In genomic region chr11:78223320-78223954, GRCh38 we compare ENCODE assay signal across 13 cellular contexts. TPM values are rescaled to one million over a fixed set of nuclear protein-coding genes. Genes with fewer than 3 reads are reported as not detected.
DNase-seq lines count a peak whose midpoint lies in the region; ATAC-seq and TF ChIP-seq lines count a peak whose summit lies in the region.
"Had no signal": no experiment of that assay in that cellular context is flagged by ENCODE, and none has a peak within 500 bp of the region (broad histone marks: within the 10 kb centered on the region; RNA-seq: fewer than 3 reads in every experiment).

No MANE protein-coding gene starts in this region.

- peak; percentile 48 for DNase-seq in right atrium auricular region (ENCODE audit: low spot score)
- DNase-seq in left ventricle myocardium inferior: no peak
- no peak for DNase-seq in sigmoid colon
- DNase-seq in gastrocnemius medialis: no peak
- DNase-seq in NCI-H69 (lab: John Stamatoyannopoulos, UW): no peak
- DNase-seq in retina: no peak
- DNase-seq: activated CD4-positive, CD25-positive, alpha-beta regulatory T cell treated with anti-CD3 and anti-CD28 coated beads, Interleukin-2, amount 50 U/mL, for 72 hours; left ventricle myocardium superior; stimulated activated naive CD4-positive, alpha-beta T cell had no signal

- H3K27ac ChIP-seq in right atrium auricular region: no peak overlapping the region
- no peak overlapping the region for H3K27ac ChIP-seq in left ventricle myocardium inferior (replicated peaks)
- H3K27ac ChIP-seq in sigmoid colon: no peak overlapping the region
- H3K27ac ChIP-seq in gastrocnemius medialis: no peak overlapping the region
- H3K27ac ChIP-seq: KMS-11 had no signal

- WGBS in sigmoid colon, 2 donors: 80 to 93% methylated on average over 9 of the region's 9 CpGs

- peaks cover 74% of the 10 kb centered on the region for H3K36me3 ChIP-seq in right atrium auricular region
- peaks cover 72% of the 10 kb centered on the region for H3K36me3 ChIP-seq in left ventricle myocardium inferior
- H3K36me3 ChIP-seq in sigmoid colon: peaks cover 8 to 57% (median 20%) of the 10 kb centered on the region in 4 donors
- H3K36me3 ChIP-seq in gastrocnemius medialis: peaks cover 0 to 67% of the 10 kb centered on the region in 2 donors

- no peaks in the 10 kb centered on the region for H3K9me3 ChIP-seq in right atrium auricular region
- no peaks in the 10 kb centered on the region for H3K9me3 ChIP-seq in left ventricle myocardium inferior (replicated peaks)
- no peaks in the 10 kb centered on the region for H3K9me3 ChIP-seq in sigmoid colon
- no peaks in the 10 kb centered on the region for H3K9me3 ChIP-seq in gastrocnemius medialis

- ATAC-seq in GM21723 (IDR thresholded peaks at IDR 0.05; ENCODE audit: unreplicated experiment) (peak; percentile 74), HG03354 (IDR thresholded peaks at IDR 0.05; ENCODE audit: poor library complexity, severe bottlenecking, unreplicated experiment) (peak; percentile 78), gastrocnemius medialis (no peak)
- ATAC-seq: esophagus mucosa, left ventricle myocardium superior had no signal

- TF ChIP-seq POLR2A in sigmoid colon (IDR thresholded peaks at IDR 0.05): no peak
- no peak for TF ChIP-seq POLR2A in gastrocnemius medialis (IDR thresholded peaks at IDR 0.05)

- H3K27me3 ChIP-seq in right atrium auricular region (no peaks in the 10 kb centered on the region), left ventricle myocardium inferior (ENCODE audit: low read depth) (no peaks in the 10 kb centered on the region), sigmoid colon (no peaks in the 10 kb centered on the region), gastrocnemius medialis (no peaks in the 10 kb centered on the region)

- TF ChIP-seq EP300 in sigmoid colon (IDR thresholded peaks at IDR 0.05): no peak

- no peak for TF ChIP-seq CTCF in right atrium auricular region (IDR thresholded peaks at IDR 0.05)
- TF ChIP-seq CTCF in left ventricle myocardium inferior (IDR thresholded peaks at IDR 0.05; ENCODE audit: borderline replicate concordance): no peak
- TF ChIP-seq CTCF in sigmoid colon (IDR thresholded peaks at IDR 0.05): no peak
- TF ChIP-seq CTCF in gastrocnemius medialis (IDR thresholded peaks at IDR 0.05 in 4 of 5, conservative IDR thresholded peaks at IDR 0.05 in 1 of 5): no peak

- intact Hi-C loops in left ventricle myocardium inferior (cut with micrococcal nuclease) (loop anchor here (10.0 kb wide), 1 partner anchor 341 kb away; no protein-coding TSS in a partner anchor), sigmoid colon (cut with DNase I) (no loop called here), gastrocnemius medialis (cut with DNase I; ENCODE audit: low total_unique reads) (no loop called here)

- H3K4me1 ChIP-seq in right atrium auricular region: no peaks in the 10 kb centered on the region
- peaks cover 4% of the 10 kb centered on the region for H3K4me1 ChIP-seq in left ventricle myocardium inferior
- H3K4me1 ChIP-seq in sigmoid colon: no peaks in the 10 kb centered on the region
- H3K4me1 ChIP-seq in gastrocnemius medialis: no peaks in the 10 kb centered on the region

- in situ Hi-C loops in gastrocnemius medialis (cut with MboI; ENCODE audit: low sequenced_read_pairs in 4 of 4): loop anchor here (10.0 to 25.0 kb wide), 4 partner anchors 111 to 341 kb away; partner anchors contain the start of gene NARS2 (in 1 of the 4)

- H3K4me3 ChIP-seq in right atrium auricular region (no peak overlapping the region), left ventricle myocardium inferior (no peak overlapping the region), sigmoid colon (no peak overlapping the region), gastrocnemius medialis (no peak overlapping the region)

RNA-seq across cellular contexts. Expression of gene USP35, which starts 34.7 kb away (rescaled TPM):
- total RNA-seq in right atrium auricular region (1 to 10 TPM; 8.0 to 8.6 TPM), left ventricle myocardium inferior (5.8 TPM), sigmoid colon (10 to 100 TPM in 2 of 4 donors, 1 to 10 TPM in 2; 6.7 to 23.3 (median 10.6) TPM), gastrocnemius medialis (1 to 10 TPM; 4.6 to 6.1 (median 5.4) TPM)
- 1 to 10 TPM; 1.2 to 6.5 (median 2.1) TPM for polyA plus RNA-seq in sigmoid colon

RNA-seq across cellular contexts. Expression of gene KCTD21, which starts 35.0 kb away (rescaled TPM):
- total RNA-seq in right atrium auricular region (10 to 100 TPM in 1 of 2 donors, 1 to 10 TPM in 1; 9.8 to 12.9 TPM), left ventricle myocardium inferior (8.6 TPM), sigmoid colon (10 to 100 TPM in 2 of 4 donors, 1 to 10 TPM in 2; 5.4 to 18.8 (median 9.2) TPM), gastrocnemius medialis (10 to 100 TPM in 3 of 4 donors, 1 to 10 TPM in 1; 6.0 to 18.9 (median 15.8) TPM)
- 1 to 10 TPM; 4.2 to 7.4 (median 4.5) TPM for polyA plus RNA-seq in sigmoid colon

Comparison
In these comparisons a context has a peak if more than half of its experiments do, and no peak if none do; other contexts are left out.
1. ATAC-seq: peak in GM21723 (single experiment) and HG03354 (single experiment); none in gastrocnemius medialis (0 of 2).